Comparison of ENCODE assay signal across 9 cellular contexts in the genomic region with DNA sequence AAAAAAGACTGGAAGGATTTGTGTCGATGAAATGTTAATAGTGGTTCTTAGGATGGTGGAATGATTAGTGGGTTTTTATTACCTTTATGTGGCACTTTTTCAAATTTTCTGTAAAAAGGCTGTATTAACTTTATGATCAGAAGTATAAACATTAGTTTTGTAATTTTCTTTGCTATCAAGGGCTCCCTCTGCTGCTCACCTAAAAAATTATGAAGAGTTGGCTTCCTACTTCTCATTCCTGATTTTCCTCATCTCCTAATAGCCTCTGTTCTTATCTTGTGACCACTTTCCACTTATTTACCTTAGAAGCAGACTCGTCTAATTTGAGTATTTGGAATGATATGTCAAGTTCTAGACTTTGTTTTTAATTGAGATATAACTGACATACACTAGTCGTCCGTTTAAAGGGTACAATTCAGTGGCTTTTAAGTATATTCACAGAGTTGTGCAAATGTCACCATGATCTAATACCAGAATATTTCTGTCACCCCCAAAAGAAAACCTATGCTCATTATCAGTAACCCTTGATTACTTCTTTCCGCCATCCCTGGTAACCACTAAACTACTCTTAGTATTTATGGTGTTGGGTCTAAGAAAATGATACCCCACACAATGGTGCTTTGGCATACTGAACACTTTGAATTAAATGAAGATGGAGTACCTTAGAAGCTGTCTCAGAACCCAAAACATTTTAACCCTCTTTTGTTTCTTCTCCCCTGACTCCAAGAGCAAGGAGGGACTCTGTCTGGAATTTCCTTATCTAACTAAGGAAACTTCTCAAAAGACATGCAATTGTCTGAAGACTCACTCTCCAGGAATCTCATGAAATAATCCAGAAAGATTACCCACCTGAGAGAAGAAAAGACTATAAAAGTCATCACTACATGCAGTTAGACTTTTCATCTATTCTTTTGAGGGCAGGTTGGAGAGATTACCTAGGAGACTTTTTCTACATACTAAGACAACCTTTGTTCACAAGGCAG.
DNase-seq lines count a peak whose midpoint lies in the region; ATAC-seq and TF ChIP-seq lines count a peak whose summit lies in the region.
"Had no signal": no experiment of that assay in that cellular context is flagged by ENCODE, and none has a peak within 500 bp of the region (broad histone marks: within the 10 kb centered on the region; RNA-seq: fewer than 3 reads in every experiment).

No MANE protein-coding gene starts in this region.

- H3K27me3 ChIP-seq in heart right ventricle (no peaks in the 10 kb centered on the region), hepatocyte (no peaks in the 10 kb centered on the region), upper lobe of right lung (no peaks in the 10 kb centered on the region)

- H3K9me3 ChIP-seq in heart right ventricle (peaks cover 0 to 40% (median 14%) of the 10 kb centered on the region in 11 donors), hepatocyte (ENCODE audit: low read depth) (peaks cover 13% of the 10 kb centered on the region), upper lobe of right lung (peaks cover 10% of the 10 kb centered on the region)

- intact Hi-C loops in heart right ventricle (cut with DNase I) (loop anchor here in 9 of 10 donors (2.0 to 10.0 kb wide), 13 partner anchors 153 to 555 kb away; partner anchors contain the start of gene TRIM13 (in 2 of the 9)), Right ventricle myocardium superior (cut with DNase I) (loop anchor here (10.0 kb wide), 2 partner anchors 273 to 373 kb away; partner anchors contain the start of gene RNASEH2B), upper lobe of right lung (cut with DNase I) (no loop called here)

- H3K9me2 ChIP-seq in hepatocyte (replicated peaks; ENCODE audit: insufficient read depth), result no peaks in the 10 kb centered on the region

- 79 to 80% methylated on average over 5 of the region's 5 CpGs for WGBS in heart right ventricle, 2 donors
- WGBS in hepatocyte (ENCODE audit: low lambda C conversion rate, missing lambda C conversion rate), result 73% methylated on average over 5 of the region's 5 CpGs

- TF ChIP-seq CTCF in heart right ventricle (IDR thresholded peaks at IDR 0.05) (peak; percentile 22 to 77 (median 63)), hepatocyte (IDR thresholded peaks at IDR 0.05; ENCODE audit: poor library complexity) (peak; percentile 49), upper lobe of right lung (IDR thresholded peaks at IDR 0.05) (peak; percentile 70)

- H3K4me3 ChIP-seq in heart right ventricle (no peak overlapping the region), hepatocyte (no peak overlapping the region), upper lobe of right lung (no peak overlapping the region)

- H3K4me1 ChIP-seq in heart right ventricle (peaks cover 0 to 40% (median 34%) of the 10 kb centered on the region in 9 donors), hepatocyte (ENCODE audit: insufficient read depth) (peaks cover 7% of the 10 kb centered on the region), upper lobe of right lung (peaks cover 18% of the 10 kb centered on the region)

- H2AFZ ChIP-seq in hepatocyte, result no peak overlapping the region

- H3K27ac ChIP-seq in heart right ventricle (no peak overlapping the region), hepatocyte (no peak overlapping the region), upper lobe of right lung (no peak overlapping the region)
- H3K27ac ChIP-seq: epithelial cell of prostate had no signal

- DNase-seq in heart right ventricle (no peak), Right ventricle myocardium superior (no peak), RKO (ENCODE audit: low spot score) (peak; percentile 40), hepatocyte (ENCODE audit: low spot score) (peak; percentile 38), upper lobe of right lung (no peak), AG20443 (ENCODE audit: low spot score) (no peak), NCI-H2029 treated with DMSO at 0.1 percent for 48 hours (lab: John Stamatoyannopoulos, UW) (no peak)

- no peak overlapping the region for H3K4me2 ChIP-seq in hepatocyte

- no peaks in the 10 kb centered on the region for H3K36me3 ChIP-seq in heart right ventricle
- no peaks in the 10 kb centered on the region for H3K36me3 ChIP-seq in hepatocyte (replicated peaks; ENCODE audit: insufficient read depth, low read depth)
- no peaks in the 10 kb centered on the region for H3K36me3 ChIP-seq in upper lobe of right lung

- H4K20me1 ChIP-seq in hepatocyte (ENCODE audit: insufficient read depth, poor library complexity, severe bottlenecking), result no peaks in the 10 kb centered on the region

- ATAC-seq in heart right ventricle (no peak), Right ventricle myocardium superior (ENCODE audit: poor library complexity) (no peak), upper lobe of right lung (peak; percentile 40), GM21529 (IDR thresholded peaks at IDR 0.05; ENCODE audit: unreplicated experiment) (no peak)

- no peaks in the 10 kb centered on the region for H3K79me2 ChIP-seq in hepatocyte

Comparison
In these comparisons a context has a peak if more than half of its experiments do, and no peak if none do; other contexts are left out.
1. DNase-seq: peak in RKO (single experiment) and hepatocyte (single experiment); none in heart right ventricle (0 of 2), Right ventricle myocardium superior (single experiment), upper lobe of right lung (single experiment), AG20443 (single experiment) and NCI-H2029 treated with DMSO at 0.1 percent for 48 hours (single experiment).
2. Peak in every context shown above with its lines, with median percentiles within 50 percentile points of each other: CTCF ChIP-seq.